ENCODE assay signal across 18 cellular contexts in genomic region chr1:7313081-7313546, GRCh38.
A peak's percentile ranks its signal among the peaks of the same experiment; 100 is the strongest.
DNase-seq lines count a peak whose midpoint lies in the region; ATAC-seq and TF ChIP-seq lines count a peak whose summit lies in the region.
"Had no signal": no experiment of that assay in that cellular context is flagged by ENCODE, and none has a peak within 500 bp of the region (broad histone marks: within the 10 kb centered on the region; RNA-seq: fewer than 3 reads in every experiment).

No MANE protein-coding gene starts in this region.

- no peaks in the 10 kb centered on the region for H3K4me1 ChIP-seq in HEK293 (ENCODE audit: control insufficient read depth, insufficient read depth, low read length)
- no peaks in the 10 kb centered on the region for H3K4me1 ChIP-seq in PC-3 (ENCODE audit: insufficient read depth, low read length)
- no peaks in the 10 kb centered on the region for H3K4me1 ChIP-seq in HAP-1
- H3K4me1 ChIP-seq: ascending aorta had no signal

- H3K9ac ChIP-seq in PC-3 (ENCODE audit: low read length) = no peak overlapping the region

- H3K27me3 ChIP-seq in PC-3 (ENCODE audit: low read length) (no peaks in the 10 kb centered on the region), HAP-1 (ENCODE audit: low read depth) (peaks cover 5% of the 10 kb centered on the region; the same call in 1 of the 2 replicates)
- H3K27me3 ChIP-seq: ascending aorta had no signal

- H3F3A ChIP-seq in PC-3 (ENCODE audit: low read length, unreplicated experiment) = no peaks in the 10 kb centered on the region

- H3K27ac ChIP-seq in HEK293 (ENCODE audit: extremely low read depth, low read depth, low read length) (no peak overlapping the region), PC-3 (ENCODE audit: low read length) (no peak overlapping the region)
- H3K27ac ChIP-seq: ascending aorta, skin epidermis had no signal

- no peak overlapping the region for H2AFZ ChIP-seq in PC-3 (ENCODE audit: low read length)

- no peaks in the 10 kb centered on the region for H3K79me2 ChIP-seq in PC-3 (ENCODE audit: low read length)

- intact Hi-C loops in PC-3 (cut with micrococcal nuclease) = no loop called here

- POLR2A ChIA-PET in HEK293 (lab: Yijun Ruan, JAX) (interaction anchor here (0.6 kb wide), 1 partner anchor 32 kb away, joined by 3 read pairs; no protein-coding TSS in a partner anchor), PC-3 (lab: Charles Lee; ENCODE audit: unreplicated experiment) (no interaction called here)

- BruUV-seq in PC-3 (replicated peaks; lab: Mats Ljungman, UMichigan) = no TSS peak

- H3K4me3 ChIP-seq in HEK293 (ENCODE audit: low read depth, low read length) (no peak overlapping the region), PC-3 (ENCODE audit: low read length) (no peak overlapping the region), HAP-1 (no peak overlapping the region)
- H3K4me3 ChIP-seq: ascending aorta, skin epidermis had no signal

- no peaks in the 10 kb centered on the region for H3K36me3 ChIP-seq in HEK293 (ENCODE audit: control insufficient read depth in 2 of 2, insufficient read depth in 1 of 2, low read length in 2 of 2)
- no peaks in the 10 kb centered on the region for H3K36me3 ChIP-seq in PC-3 (ENCODE audit: low read depth, low read length)
- no peaks in the 10 kb centered on the region for H3K36me3 ChIP-seq in HAP-1 (replicated peaks)
- H3K36me3 ChIP-seq: ascending aorta had no signal

- peak overlapping the region; percentile 17; the same call in 1 of the 2 replicates for H3K4me2 ChIP-seq in PC-3 (ENCODE audit: low read length)

- CTCF ChIA-PET in HEK293 (lab: Yijun Ruan, JAX) = interaction anchor here (0.5 kb wide), 1 partner anchor 63 kb away, joined by 3 read pairs; no protein-coding TSS in a partner anchor
- CTCF ChIA-PET in PC-3 (lab: Charles Lee) = no interaction called here

- DNase-seq in PC-3 (no peak), epidermal melanocyte (ENCODE audit: insufficient read length, low spot score) (peak; percentile 37), osteocyte (ENCODE audit: extremely low spot score, unreplicated experiment) (peak; percentile 77), HAP-1 (ENCODE audit: low spot score in 2 of 2) (no peak), KG1 (lab: John Stamatoyannopoulos, UW) (no peak)
- DNase-seq: activated CD4-positive, alpha-beta T cell treated with anti-CD3 and anti-CD28 coated beads, Interleukin-2, amount 10 ng/mL, durations not matched to agents 7 days and 5 days; CD8-positive, alpha-beta memory T cell; effector memory CD8-positive, alpha-beta T cell; left colon; NCI-H2171; OCI-M1; T-helper 2 cell had no signal

- H3K4me3 Mint-ChIP-seq in osteocyte (ENCODE audit: unreplicated experiment) = no peak overlapping the region
- H3K4me3 Mint-ChIP-seq: activated CD4-positive, alpha-beta T cell treated with anti-CD3 and anti-CD28 coated beads, Interleukin-2, amount 10 ng/mL, durations not matched to agents 7 days and 5 days; activated T-helper 17 cell treated with anti-CD3 and anti-CD28 coated beads, Interleukin-2, amount 50 U/mL, for 72 hours; CD8-positive, alpha-beta memory T cell; effector memory CD8-positive, alpha-beta T cell had no signal

- no peaks in the 10 kb centered on the region for H4K20me1 ChIP-seq in PC-3 (ENCODE audit: low read length)

- in situ Hi-C loops in HAP-1 (cut with MboI; ENCODE audit: low sequenced_read_pairs) = no loop called here

- H3K4me1 Mint-ChIP-seq in osteocyte (ENCODE audit: unreplicated experiment) = peaks cover 32% of the 10 kb centered on the region
- H3K4me1 Mint-ChIP-seq: activated CD4-positive, alpha-beta T cell treated with anti-CD3 and anti-CD28 coated beads, Interleukin-2, amount 10 ng/mL, durations not matched to agents 7 days and 5 days; activated T-helper 17 cell treated with anti-CD3 and anti-CD28 coated beads, Interleukin-2, amount 50 U/mL, for 72 hours; CD8-positive, alpha-beta memory T cell had no signal

- no peak for TF ChIP-seq CTCF in HEK293 (tag by site-specific recombination; IDR thresholded peaks at IDR 0.05)
- no peak for TF ChIP-seq CTCF in PC-3 (conservative IDR thresholded peaks at IDR 0.05; ENCODE audit: low read depth, low read length)
- no peak for TF ChIP-seq CTCF in osteocyte (IDR thresholded peaks at IDR 0.05)

- no peaks in the 10 kb centered on the region for H3K9me2 ChIP-seq in PC-3 (replicated peaks; ENCODE audit: low read length)

- peak overlapping the region; percentile 32 for H3K27ac Mint-ChIP-seq in osteocyte (ENCODE audit: unreplicated experiment)
- H3K27ac Mint-ChIP-seq: activated CD4-positive, alpha-beta T cell treated with anti-CD3 and anti-CD28 coated beads, Interleukin-2, amount 10 ng/mL, durations not matched to agents 7 days and 5 days; activated T-helper 17 cell treated with anti-CD3 and anti-CD28 coated beads, Interleukin-2, amount 50 U/mL, for 72 hours; CD8-positive, alpha-beta memory T cell; effector memory CD8-positive, alpha-beta T cell had no signal

- H3K27me3 Mint-ChIP-seq in osteocyte (ENCODE audit: unreplicated experiment) = no peaks in the 10 kb centered on the region

- peaks cover 9% of the 10 kb centered on the region for H3K9me3 Mint-ChIP-seq in osteocyte (ENCODE audit: unreplicated experiment)
- H3K9me3 Mint-ChIP-seq: activated CD4-positive, alpha-beta T cell treated with anti-CD3 and anti-CD28 coated beads, Interleukin-2, amount 10 ng/mL, durations not matched to agents 7 days and 5 days; effector memory CD8-positive, alpha-beta T cell had no signal

- ATAC-seq in PC-3 (no peak), GM21423 (IDR thresholded peaks at IDR 0.05; ENCODE audit: unreplicated experiment) (no peak), GM18520 (IDR thresholded peaks at IDR 0.05; ENCODE audit: unreplicated experiment) (no peak)
- ATAC-seq: activated T-helper 17 cell treated with anti-CD3 and anti-CD28 coated beads, Interleukin-2, amount 50 U/mL, for 72 hours; effector memory CD8-positive, alpha-beta T cell; left colon had no signal

- H3K9me3 ChIP-seq in HEK293 (ENCODE audit: control insufficient read depth, insufficient read depth, low read depth, low read length) = no peaks in the 10 kb centered on the region
- H3K9me3 ChIP-seq in PC-3 (ENCODE audit: low read length) = no peaks in the 10 kb centered on the region
- H3K9me3 ChIP-seq in HAP-1 = no peaks in the 10 kb centered on the region

- peaks cover 4% of the 10 kb centered on the region for H3K36me3 Mint-ChIP-seq in osteocyte (ENCODE audit: unreplicated experiment)
- H3K36me3 Mint-ChIP-seq: CD8-positive, alpha-beta memory T cell had no signal

TF ChIP-seq in HEK293, 187 proteins besides CTCF, POLR2A, EP300 and RAD21:
- TF ChIP-seq ZBTB20 (tag by site-specific recombination; IDR thresholded peaks at IDR 0.05) (no peak), ZBTB8A (tag by site-specific recombination; IDR thresholded peaks at IDR 0.05) (no peak), TRIM28 (IDR thresholded peaks at IDR 0.05; ENCODE audit: borderline replicate concordance, low read length) (peak; percentile 54; the same call in 1 of the 2 replicates), ZNF24 (tag by site-specific recombination; IDR thresholded peaks at IDR 0.05) (no peak), ZNF121 (tag by site-specific recombination; IDR thresholded peaks at IDR 0.05) (no peak), HOXC10 (CRISPR knock-in tag; IDR thresholded peaks at IDR 0.05) (no peak), TSHZ1 (tag by site-specific recombination; IDR thresholded peaks at IDR 0.05; ENCODE audit: borderline replicate concordance) (no peak), ZNF426 (tag by site-specific recombination; IDR thresholded peaks at IDR 0.05) (no peak)

Comparison
In these comparisons a context has a peak if more than half of its experiments do, and no peak if none do; other contexts are left out.
1. DNase-seq: peak in epidermal melanocyte (single experiment) and osteocyte (single experiment); none in PC-3 (single experiment), HAP-1 (0 of 2) and KG1 (single experiment).